8 cellular contexts compared by ENCODE assay signal in the genomic region with DNA sequence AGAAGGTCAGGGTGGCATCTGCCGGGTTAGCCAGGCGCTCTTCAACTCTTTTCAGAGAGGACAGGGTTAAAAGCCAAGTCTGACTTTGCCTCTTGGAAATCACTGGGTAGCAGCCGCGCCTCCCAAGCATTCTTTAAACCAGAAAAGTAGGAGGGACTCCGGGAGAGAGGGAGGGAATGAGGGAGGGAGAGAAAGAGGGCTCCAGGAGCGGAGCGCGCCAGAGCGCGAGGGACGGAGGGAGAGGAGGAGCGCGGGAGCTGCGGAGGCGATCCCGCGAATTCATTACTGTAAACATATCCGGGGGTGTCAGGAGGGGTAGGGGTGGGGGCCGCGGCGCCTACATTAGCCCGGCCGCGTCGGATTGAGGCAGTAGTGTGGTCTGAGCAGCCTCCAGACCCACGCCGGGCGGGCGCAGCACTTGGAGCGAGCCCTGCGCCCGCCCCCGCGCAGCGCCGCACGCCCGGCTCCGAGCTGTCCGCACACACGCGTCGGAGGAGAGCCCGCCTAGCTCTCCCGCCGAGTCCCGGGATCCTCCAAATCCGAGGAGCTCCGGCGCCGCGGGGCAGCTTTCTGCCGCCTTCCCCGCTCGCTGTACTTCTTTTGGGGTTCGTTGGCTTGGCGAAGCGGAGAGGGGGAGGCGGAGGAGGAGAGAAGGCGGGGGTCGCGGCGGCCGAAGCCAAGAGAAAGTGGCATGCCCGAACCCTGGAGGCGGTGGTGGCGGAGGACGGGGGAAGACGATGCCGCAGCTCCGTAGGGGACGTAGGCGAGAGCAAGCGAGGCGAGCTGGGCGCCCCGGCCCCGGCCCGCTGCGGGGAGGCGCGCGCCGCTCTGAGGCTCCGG. TPM values are rescaled to one million over a fixed set of nuclear protein-coding genes. Genes with fewer than 3 reads are reported as not detected.
A peak's percentile ranks its signal among the peaks of the same experiment; 100 is the strongest.
DNase-seq lines count a peak whose midpoint lies in the region; ATAC-seq, FAIRE-seq and TF ChIP-seq lines count a peak whose summit lies in the region.

No MANE protein-coding gene starts in this region.

- no peak for TF ChIP-seq POLR2A in right lobe of liver (IDR thresholded peaks at IDR 0.05)

- peak overlapping the region; percentile 71 for H3K9ac ChIP-seq in ES-I3 (ENCODE audit: low read depth, low read length)

- TF ChIP-seq CTCF in right lobe of liver (IDR thresholded peaks at IDR 0.05) (no peak), thoracic aorta (IDR thresholded peaks at IDR 0.05) (no peak)

- in situ Hi-C loops in G401 (cut with HindIII; ENCODE audit: low sequenced_read_pairs) = no loop called here

- peak; percentile 48 for FAIRE-seq in endometrium (lab: Jason Lieb, UNC)

- 4% methylated on average over 19 of the region's 85 CpGs for WGBS in right lobe of liver (ENCODE audit: insufficient coverage, low coverage, low lambda C conversion rate, missing lambda C conversion rate)

- ATAC-seq in right lobe of liver (peak; percentile 15 to 35 (median 26)), thoracic aorta (ENCODE audit: insufficient number of reproducible peaks, low FRiP score, low read depth) (no peak)

- intact Hi-C loops in right lobe of liver (cut with DNase I) = no loop called here

- H3K4me1 ChIP-seq in ES-I3 (ENCODE audit: insufficient read depth, low read length) (peaks cover 10% of the 10 kb centered on the region; the same call in 1 of the 2 replicates), right lobe of liver (peaks cover 0 to 18% (median 0%) of the 10 kb centered on the region in 4 donors), thoracic aorta (ENCODE audit: control insufficient read depth in 1 of 2, low read depth in 2 of 2) (peaks cover 13 to 55% of the 10 kb centered on the region in 2 donors)

- no peaks in the 10 kb centered on the region for H3K36me3 ChIP-seq in ES-I3 (ENCODE audit: insufficient read depth, low read length)
- no peaks in the 10 kb centered on the region for H3K36me3 ChIP-seq in right lobe of liver
- no peaks in the 10 kb centered on the region for H3K36me3 ChIP-seq in thoracic aorta

- DNase-seq in NCI-H510A (lab: John Stamatoyannopoulos, UW) (peak; percentile 26), right lobe of liver (peak in 2 of 3 donors; percentile 26 to 53), thoracic aorta (ENCODE audit: low spot score) (no peak), G401 (ENCODE audit: low spot score) (no peak), KG1 (lab: John Stamatoyannopoulos, UW) (no peak)
- no peak for DNase-seq in stimulated activated CD4-positive, alpha-beta T cell treated with anti-CD3 and anti-CD28 coated beads, Interleukin-15, amount 100 ng/mL, for 24 hours

- no peaks in the 10 kb centered on the region for H3K9me3 ChIP-seq in ES-I3 (ENCODE audit: control insufficient read depth, insufficient read depth, low read length)
- no peaks in the 10 kb centered on the region for H3K9me3 ChIP-seq in right lobe of liver
- no peaks in the 10 kb centered on the region for H3K9me3 ChIP-seq in thoracic aorta

- H3K27me3 ChIP-seq in right lobe of liver (peaks cover 0 to 13% of the 10 kb centered on the region in 2 donors), thoracic aorta (replicated peaks; ENCODE audit: insufficient read depth) (no peaks in the 10 kb centered on the region)

- H3K4me3 ChIP-seq in right lobe of liver (peak overlapping the region; percentile 19 to 40 (median 32)), thoracic aorta (peak overlapping the region; percentile 77)

- H3K27ac ChIP-seq in right lobe of liver (peak overlapping the region in 1 of 3 donors; percentile 37), thoracic aorta (peak overlapping the region in 1 of 2 donors; percentile 1)

RNA-seq across cellular contexts. Expression of gene FLRT2, which starts 3.3 kb away (rescaled TPM):
- 1 to 10 TPM in 5 of 6 experiments, under 1 TPM in 1; 0.12 to 4.1 (median 2.0) TPM for total RNA-seq in right lobe of liver
- 10 to 100 TPM; 20.1 to 45.4 TPM for total RNA-seq in thoracic aorta
- not detected in 2 replicates for total RNA-seq in G401 (2014; rRNA removed; shearing (Covaris generic))

Comparison
In these comparisons a context has a peak if more than half of its experiments do, and no peak if none do; other contexts are left out.
1. DNase-seq: peak in NCI-H510A (single experiment) and right lobe of liver (2 of 3); none in thoracic aorta (single experiment), stimulated activated CD4-positive, alpha-beta T cell treated with anti-CD3 and anti-CD28 coated beads, Interleukin-15, amount 100 ng/mL, for 24 hours (single experiment), G401 (single experiment) and KG1 (single experiment).
2. RNA of gene FLRT2, which starts 3.3 kb away (total RNA-seq): 20.1 to 45.4 TPM in thoracic aorta; 0.12 to 4.1 TPM in right lobe of liver and not detected in G401; every median in the first group is over 4 times any median in the second.